ENCODE assay signal across 1 cellular context in genomic region chr2:202032841-202033316, GRCh38.
A peak's percentile ranks its signal among the peaks of the same experiment; 100 is the strongest.
TF ChIP-seq lines count a peak whose summit lies in the region.

No MANE protein-coding gene starts in this region.

TF ChIP-seq in HEK293, 187 proteins besides CTCF, POLR2A, EP300 and RAD21 (continued from another document and continues in another):
- TF ChIP-seq, protein P1, sequence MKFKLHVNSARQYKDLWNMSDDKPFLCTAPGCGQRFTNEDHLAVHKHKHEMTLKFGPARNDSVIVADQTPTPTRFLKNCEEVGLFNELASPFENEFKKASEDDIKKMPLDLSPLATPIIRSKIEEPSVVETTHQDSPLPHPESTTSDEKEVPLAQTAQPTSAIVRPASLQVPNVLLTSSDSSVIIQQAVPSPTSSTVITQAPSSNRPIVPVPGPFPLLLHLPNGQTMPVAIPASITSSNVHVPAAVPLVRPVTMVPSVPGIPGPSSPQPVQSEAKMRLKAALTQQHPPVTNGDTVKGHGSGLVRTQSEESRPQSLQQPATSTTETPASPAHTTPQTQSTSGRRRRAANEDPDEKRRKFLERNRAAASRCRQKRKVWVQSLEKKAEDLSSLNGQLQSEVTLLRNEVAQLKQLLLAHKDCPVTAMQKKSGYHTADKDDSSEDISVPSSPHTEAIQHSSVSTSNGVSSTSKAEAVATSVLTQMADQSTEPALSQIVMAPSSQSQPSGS (tag by site-specific recombination; IDR thresholded peaks at IDR 0.05; ENCODE audit: low read depth), result no peak
- TF ChIP-seq ZNF513 (tag by site-specific recombination; IDR thresholded peaks at IDR 0.05) (no peak), HIC1 (tag by site-specific recombination; IDR thresholded peaks at IDR 0.05) (no peak), ZNF157 (tag by site-specific recombination; IDR thresholded peaks at IDR 0.05) (no peak), FEZF1 (tag by site-specific recombination; IDR thresholded peaks at IDR 0.05) (no peak), ZNF677 (tag by site-specific recombination; IDR thresholded peaks at IDR 0.05) (no peak), MYNN (tag by site-specific recombination; IDR thresholded peaks at IDR 0.05; ENCODE audit: borderline replicate concordance) (no peak), WT1 (tag by site-specific recombination; IDR thresholded peaks at IDR 0.05) (no peak), HOXA7 (CRISPR knock-in tag; IDR thresholded peaks at IDR 0.05; ENCODE audit: borderline replicate concordance) (no peak), ZNF184 (tag by site-specific recombination; IDR thresholded peaks at IDR 0.05) (no peak), ZBTB20 (tag by site-specific recombination; IDR thresholded peaks at IDR 0.05) (peak; percentile 90), ZNF830 (tag by site-specific recombination; IDR thresholded peaks at IDR 0.05; ENCODE audit: low read depth) (no peak), ZNF544 (tag by site-specific recombination; IDR thresholded peaks at IDR 0.05) (no peak), ZBTB44 (tag by site-specific recombination; IDR thresholded peaks at IDR 0.05) (no peak), ZFP37 (tag by site-specific recombination; IDR thresholded peaks at IDR 0.05) (peak; percentile 23; the same call in 1 of the 2 replicates), ZNF510 (tag by site-specific recombination; IDR thresholded peaks at IDR 0.05; ENCODE audit: insufficient replicate concordance) (no peak), ZNF239 (tag by site-specific recombination; IDR thresholded peaks at IDR 0.05) (no peak), ZNF10 (tag by site-specific recombination; IDR thresholded peaks at IDR 0.05) (no peak), ZNF146 (tag by site-specific recombination; IDR thresholded peaks at IDR 0.05) (no peak), ZNF221 (tag by site-specific recombination; IDR thresholded peaks at IDR 0.05; ENCODE audit: borderline replicate concordance) (no peak), HOXD13 (CRISPR knock-in tag; IDR thresholded peaks at IDR 0.05; ENCODE audit: borderline replicate concordance) (no peak), ZNF391 (tag by site-specific recombination; IDR thresholded peaks at IDR 0.05; ENCODE audit: borderline replicate concordance, low read depth) (no peak), INSM2 (tag by site-specific recombination; IDR thresholded peaks at IDR 0.05) (no peak), ZNF335 (tag by site-specific recombination; conservative IDR thresholded peaks at IDR 0.05) (peak; percentile 92), KLF1 (tag by site-specific recombination; IDR thresholded peaks at IDR 0.05) (no peak), KLF8 (tag by site-specific recombination; IDR thresholded peaks at IDR 0.05) (no peak), ZNF366 (tag by site-specific recombination; conservative IDR thresholded peaks at IDR 0.05) (0 out of 2 replicates have a peak, but pooled peaks have one; percentile 12), ZNF621 (tag by site-specific recombination; IDR thresholded peaks at IDR 0.05) (no peak), TRIM28 (IDR thresholded peaks at IDR 0.05; ENCODE audit: borderline replicate concordance, low read length) (no peak), GLIS2 (tag by site-specific recombination; IDR thresholded peaks at IDR 0.05) (peak; percentile 52), ZNF704 (tag by site-specific recombination; IDR thresholded peaks at IDR 0.05) (no peak), ZNF670 (tag by site-specific recombination; IDR thresholded peaks at IDR 0.05; ENCODE audit: low read depth) (no peak), EGR2 (tag by site-specific recombination; IDR thresholded peaks at IDR 0.05; ENCODE audit: low read depth) (no peak), OVOL3 (tag by site-specific recombination; IDR thresholded peaks at IDR 0.05) (no peak), BCL11B (tag by site-specific recombination; IDR thresholded peaks at IDR 0.05; ENCODE audit: low read depth) (no peak), ZNF23 (tag by site-specific recombination; IDR thresholded peaks at IDR 0.05; ENCODE audit: borderline replicate concordance) (no peak), ZNF292 (tag by site-specific recombination; IDR thresholded peaks at IDR 0.05; ENCODE audit: borderline replicate concordance, low read depth) (no peak), ZNF266 (tag by site-specific recombination; IDR thresholded peaks at IDR 0.05; ENCODE audit: low read depth) (no peak), ZNF112 (tag by site-specific recombination; IDR thresholded peaks at IDR 0.05) (no peak), ZNF175 (tag by site-specific recombination; IDR thresholded peaks at IDR 0.05) (no peak), MEIS1 (CRISPR knock-in tag; IDR thresholded peaks at IDR 0.05; ENCODE audit: borderline replicate concordance) (no peak), ZNF76 (tag by site-specific recombination; IDR thresholded peaks at IDR 0.05; ENCODE audit: borderline replicate concordance, low read depth) (no peak), OSR2 (tag by site-specific recombination; IDR thresholded peaks at IDR 0.05) (no peak), TCF7L2 (IDR thresholded peaks at IDR 0.05; ENCODE audit: borderline replicate concordance, low read depth, low read length) (no peak), ZNF514 (tag by site-specific recombination; IDR thresholded peaks at IDR 0.05) (no peak)
- TF ChIP-seq, protein P2, sequence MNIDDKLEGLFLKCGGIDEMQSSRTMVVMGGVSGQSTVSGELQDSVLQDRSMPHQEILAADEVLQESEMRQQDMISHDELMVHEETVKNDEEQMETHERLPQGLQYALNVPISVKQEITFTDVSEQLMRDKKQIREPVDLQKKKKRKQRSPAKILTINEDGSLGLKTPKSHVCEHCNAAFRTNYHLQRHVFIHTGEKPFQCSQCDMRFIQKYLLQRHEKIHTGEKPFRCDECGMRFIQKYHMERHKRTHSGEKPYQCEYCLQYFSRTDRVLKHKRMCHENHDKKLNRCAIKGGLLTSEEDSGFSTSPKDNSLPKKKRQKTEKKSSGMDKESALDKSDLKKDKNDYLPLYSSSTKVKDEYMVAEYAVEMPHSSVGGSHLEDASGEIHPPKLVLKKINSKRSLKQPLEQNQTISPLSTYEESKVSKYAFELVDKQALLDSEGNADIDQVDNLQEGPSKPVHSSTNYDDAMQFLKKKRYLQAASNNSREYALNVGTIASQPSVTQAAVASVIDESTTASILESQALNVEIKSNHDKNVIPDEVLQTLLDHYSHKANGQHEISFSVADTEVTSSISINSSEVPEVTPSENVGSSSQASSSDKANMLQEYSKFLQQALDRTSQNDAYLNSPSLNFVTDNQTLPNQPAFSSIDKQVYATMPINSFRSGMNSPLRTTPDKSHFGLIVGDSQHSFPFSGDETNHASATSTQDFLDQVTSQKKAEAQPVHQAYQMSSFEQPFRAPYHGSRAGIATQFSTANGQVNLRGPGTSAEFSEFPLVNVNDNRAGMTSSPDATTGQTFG (tag by site-specific recombination; IDR thresholded peaks at IDR 0.05; ENCODE audit: borderline replicate concordance), result no peak
- TF ChIP-seq, protein P3, sequence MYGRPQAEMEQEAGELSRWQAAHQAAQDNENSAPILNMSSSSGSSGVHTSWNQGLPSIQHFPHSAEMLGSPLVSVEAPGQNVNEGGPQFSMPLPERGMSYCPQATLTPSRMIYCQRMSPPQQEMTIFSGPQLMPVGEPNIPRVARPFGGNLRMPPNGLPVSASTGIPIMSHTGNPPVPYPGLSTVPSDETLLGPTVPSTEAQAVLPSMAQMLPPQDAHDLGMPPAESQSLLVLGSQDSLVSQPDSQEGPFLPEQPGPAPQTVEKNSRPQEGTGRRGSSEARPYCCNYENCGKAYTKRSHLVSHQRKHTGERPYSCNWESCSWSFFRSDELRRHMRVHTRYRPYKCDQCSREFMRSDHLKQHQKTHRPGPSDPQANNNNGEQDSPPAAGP (tag by site-specific recombination; IDR thresholded peaks at IDR 0.05), result no peak
- TF ChIP-seq, protein P4, sequence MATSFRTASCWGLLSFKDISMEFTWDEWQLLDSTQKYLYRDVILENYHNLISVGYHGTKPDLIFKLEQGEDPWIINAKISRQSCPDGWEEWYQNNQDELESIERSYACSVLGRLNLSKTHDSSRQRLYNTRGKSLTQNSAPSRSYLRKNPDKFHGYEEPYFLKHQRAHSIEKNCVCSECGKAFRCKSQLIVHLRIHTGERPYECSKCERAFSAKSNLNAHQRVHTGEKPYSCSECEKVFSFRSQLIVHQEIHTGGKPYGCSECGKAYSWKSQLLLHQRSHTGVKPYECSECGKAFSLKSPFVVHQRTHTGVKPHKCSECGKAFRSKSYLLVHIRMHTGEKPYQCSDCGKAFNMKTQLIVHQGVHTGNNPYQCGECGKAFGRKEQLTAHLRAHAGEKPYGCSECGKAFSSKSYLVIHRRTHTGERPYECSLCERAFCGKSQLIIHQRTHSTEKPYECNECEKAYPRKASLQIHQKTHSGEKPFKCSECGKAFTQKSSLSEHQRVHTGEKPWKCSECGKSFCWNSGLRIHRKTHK (tag by site-specific recombination; IDR thresholded peaks at IDR 0.05), result no peak
- TF ChIP-seq, protein P5, sequence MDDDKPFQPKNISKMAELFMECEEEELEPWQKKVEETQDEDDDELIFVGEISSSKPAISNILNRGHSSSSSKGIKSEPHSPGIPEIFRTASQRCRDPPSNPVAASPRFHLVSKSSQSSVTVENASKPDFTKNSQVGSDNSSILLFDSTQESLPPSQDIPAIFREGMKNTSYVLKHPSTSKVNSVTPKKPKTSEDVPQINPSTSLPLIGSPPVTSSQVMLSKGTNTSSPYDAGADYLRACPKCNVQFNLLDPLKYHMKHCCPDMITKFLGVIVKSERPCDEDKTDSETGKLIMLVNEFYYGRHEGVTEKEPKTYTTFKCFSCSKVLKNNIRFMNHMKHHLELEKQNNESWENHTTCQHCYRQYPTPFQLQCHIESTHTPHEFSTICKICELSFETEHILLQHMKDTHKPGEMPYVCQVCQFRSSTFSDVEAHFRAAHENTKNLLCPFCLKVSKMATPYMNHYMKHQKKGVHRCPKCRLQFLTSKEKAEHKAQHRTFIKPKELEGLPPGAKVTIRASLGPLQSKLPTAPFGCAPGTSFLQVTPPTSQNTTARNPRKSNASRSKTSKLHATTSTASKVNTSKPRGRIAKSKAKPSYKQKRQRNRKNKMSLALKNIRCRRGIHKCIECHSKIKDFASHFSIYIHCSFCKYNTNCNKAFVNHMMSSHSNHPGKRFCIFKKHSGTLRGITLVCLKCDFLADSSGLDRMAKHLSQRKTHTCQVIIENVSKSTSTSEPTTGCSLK (tag by site-specific recombination; IDR thresholded peaks at IDR 0.05), result no peak
